In the genomic region with DNA sequence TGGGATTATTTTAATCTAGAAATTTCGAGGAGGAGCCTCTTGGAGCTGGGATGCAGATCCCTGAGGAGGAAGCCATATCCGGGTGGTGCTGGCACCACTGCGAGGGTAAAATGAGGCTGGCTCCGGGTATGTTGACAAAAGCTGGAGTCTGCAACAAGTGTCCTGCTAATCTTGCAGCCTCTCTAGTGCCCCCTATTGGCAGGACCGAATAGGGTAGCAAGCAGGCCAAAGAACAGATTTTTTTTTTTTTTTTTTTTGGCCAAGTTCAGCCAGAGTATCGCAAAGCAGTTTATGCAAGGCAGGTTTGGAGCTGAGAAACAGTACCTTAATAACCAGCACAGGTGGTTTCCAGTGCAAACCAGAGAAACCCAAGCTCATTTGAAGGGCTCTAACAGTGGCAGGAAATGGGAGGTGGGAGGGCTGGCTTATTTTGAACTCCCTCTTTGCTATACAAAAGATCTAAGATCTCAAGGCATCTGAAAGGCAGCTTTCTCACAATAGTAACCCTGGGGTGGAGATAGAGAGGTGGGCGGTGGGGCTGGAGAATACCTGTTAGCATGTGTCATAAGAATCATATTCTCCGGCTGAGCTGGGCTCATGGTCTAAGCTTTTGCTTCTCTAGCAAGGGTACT, we compare ENCODE assay signal across 8 cellular contexts. TPM values are rescaled to one million over a fixed set of nuclear protein-coding genes. Genes with fewer than 3 reads are reported as not detected.
DNase-seq lines count a peak whose midpoint lies in the region; ATAC-seq and TF ChIP-seq lines count a peak whose summit lies in the region.
"Had no signal": no experiment of that assay in that cellular context is flagged by ENCODE, and none has a peak within 500 bp of the region (broad histone marks: within the 10 kb centered on the region; RNA-seq: fewer than 3 reads in every experiment).

No MANE protein-coding gene starts in this region.

- H3K27ac ChIP-seq in HEK293 (ENCODE audit: extremely low read depth, low read depth, low read length) = no peak overlapping the region
- H3K27ac ChIP-seq in dorsolateral prefrontal cortex = no peak overlapping the region
- no peak overlapping the region for H3K27ac ChIP-seq in ascending aorta

- no peaks in the 10 kb centered on the region for H3K27me3 ChIP-seq in dorsolateral prefrontal cortex
- no peaks in the 10 kb centered on the region for H3K27me3 ChIP-seq in ascending aorta

- H3K4me3 ChIP-seq in HEK293 (ENCODE audit: low read depth, low read length) (no peak overlapping the region), dorsolateral prefrontal cortex (no peak overlapping the region), ascending aorta (no peak overlapping the region)

- ATAC-seq in HG03521 (IDR thresholded peaks at IDR 0.05; ENCODE audit: unreplicated experiment) = no peak

- CTCF ChIA-PET in HEK293 (lab: Yijun Ruan, JAX) = interaction anchor here (0.6 to 3.0 kb wide), 16 partner anchors 8 to 498 kb away, joined by 3 to 25 read pairs (median 4); no protein-coding TSS in a partner anchor

- no peaks in the 10 kb centered on the region for H3K4me1 ChIP-seq in HEK293 (ENCODE audit: control insufficient read depth, insufficient read depth, low read length)
- no peaks in the 10 kb centered on the region for H3K4me1 ChIP-seq in ascending aorta

- DNase-seq in UCSD-AML1 (lab: John Stamatoyannopoulos, UW; ENCODE audit: unreplicated experiment) = peak; percentile 10
- peak; percentile 20 for DNase-seq in effector CD8-positive, alpha-beta T cell (lab: John Stamatoyannopoulos, UW)
- DNase-seq in stimulated activated CD4-positive, alpha-beta T cell treated with anti-CD3 and anti-CD28 coated beads, Interleukin-4, amount 100 ng/mL, for 48 hours (ENCODE audit: low read depth in 2 of 2) = peak; percentile 46 to 50
- no peak for DNase-seq in dorsolateral prefrontal cortex
- no peak for DNase-seq in ascending aorta (ENCODE audit: low spot score in 2 of 2)
- DNase-seq: IMR-90 had no signal

- TF ChIP-seq CTCF in HEK293 (tag by site-specific recombination; IDR thresholded peaks at IDR 0.05) = no peak
- TF ChIP-seq CTCF in dorsolateral prefrontal cortex (IDR thresholded peaks at IDR 0.05 in 54 of 56, conservative IDR thresholded peaks at IDR 0.05 in 2 of 56; ENCODE audit: low read depth in 1 of 56, partially characterized antibody in 56 of 56) = peak in 24 of 56 donors; percentile 8 to 41 (median 20)
- no peak for TF ChIP-seq CTCF in ascending aorta (IDR thresholded peaks at IDR 0.05)

- intact Hi-C loops in dorsolateral prefrontal cortex (cut with DNase I) (no loop called here), ascending aorta (cut with DNase I) (no loop called here)

- H3K36me3 ChIP-seq in HEK293 (ENCODE audit: control insufficient read depth in 2 of 2, insufficient read depth in 1 of 2, low read length in 2 of 2) (no peaks in the 10 kb centered on the region), ascending aorta (no peaks in the 10 kb centered on the region)

- POLR2A ChIA-PET in HEK293 (lab: Yijun Ruan, JAX) = interaction anchor here (0.5 kb wide), 1 partner anchor 507 kb away, joined by 4 read pairs; no protein-coding TSS in a partner anchor

- no peaks in the 10 kb centered on the region for H3K9me3 ChIP-seq in HEK293 (ENCODE audit: control insufficient read depth, insufficient read depth, low read depth, low read length)
- no peaks in the 10 kb centered on the region for H3K9me3 ChIP-seq in ascending aorta

TF ChIP-seq in HEK293, 187 proteins besides CTCF, POLR2A, EP300 and RAD21:
- TF ChIP-seq ZNF2 (tag by site-specific recombination; IDR thresholded peaks at IDR 0.05) (no peak), SCRT2 (tag by site-specific recombination; IDR thresholded peaks at IDR 0.05) (peak; percentile 73)
TF ChIP-seq in HEK293: peak in this region for 1.

RNA-seq across cellular contexts. Expression of gene OCIAD2, which starts 38.2 kb away (rescaled TPM):
- total RNA-seq in dorsolateral prefrontal cortex (10 to 100 TPM in 119 of 120 experiments, 1 to 10 TPM in 1; 7.5 to 56.8 (median 27.8) TPM), ascending aorta (1.9 TPM)

RNA-seq across cellular contexts. Expression of gene CWH43, which starts 41.3 kb away (rescaled TPM):
- total RNA-seq in dorsolateral prefrontal cortex (1 to 10 TPM in 1 of 120 experiments, under 1 TPM in 1, not detected in 118; 0.22 to 1.2 TPM), ascending aorta (not detected)
- total RNA-seq: IMR-90 had no signal

Comparison
In these comparisons a context has a peak if more than half of its experiments do, and no peak if none do; other contexts are left out.
1. DNase-seq: peak in UCSD-AML1 (single experiment), effector CD8-positive, alpha-beta T cell (single experiment) and stimulated activated CD4-positive, alpha-beta T cell treated with anti-CD3 and anti-CD28 coated beads, Interleukin-4, amount 100 ng/mL, for 48 hours (2 of 2); none in dorsolateral prefrontal cortex (0 of 10) and ascending aorta (0 of 2).